ENCODE assay signal across 1 cellular context in the genomic region with DNA sequence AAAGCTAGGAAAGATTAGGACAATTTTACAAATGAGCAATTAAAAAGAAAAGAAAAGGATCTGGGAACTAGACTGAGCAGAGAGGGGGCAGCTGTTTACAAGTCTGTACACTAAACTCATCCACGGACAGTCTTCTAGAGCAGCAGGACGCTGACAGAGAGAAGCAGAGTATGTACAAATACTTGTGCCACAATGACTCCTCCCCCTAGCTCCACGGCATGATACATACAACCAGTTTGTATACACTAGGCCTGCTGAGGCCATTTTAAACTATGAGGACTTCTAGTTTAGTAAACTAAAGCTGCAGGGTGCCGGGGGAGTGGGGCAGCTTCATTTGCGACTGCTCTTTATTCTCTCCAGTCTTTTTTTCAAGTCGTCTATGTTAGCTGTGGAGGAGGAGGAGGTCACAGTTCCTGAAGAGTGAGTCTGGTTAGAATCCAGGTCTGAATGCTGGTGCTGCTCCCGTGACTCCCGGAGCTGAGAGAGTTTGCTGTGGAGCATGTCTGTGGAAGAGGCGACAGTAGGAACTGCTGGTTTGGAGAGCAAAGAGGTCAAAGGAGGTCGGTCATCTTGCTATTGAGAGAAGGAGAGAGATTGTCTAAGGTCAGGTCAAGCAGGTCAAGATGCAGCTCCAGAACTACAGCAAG.
TF ChIP-seq lines count a peak whose summit lies in the region.

No MANE protein-coding gene starts in this region.

TF ChIP-seq in endothelial cell of umbilical vein, 7 proteins besides CTCF, POLR2A, EP300 and RAD21:
- no peak for TF ChIP-seq MYC (IDR thresholded peaks at IDR 0.05; ENCODE audit: low read depth, low read length)
